Comparison of ENCODE assay signal across 14 cellular contexts in the genomic region with DNA sequence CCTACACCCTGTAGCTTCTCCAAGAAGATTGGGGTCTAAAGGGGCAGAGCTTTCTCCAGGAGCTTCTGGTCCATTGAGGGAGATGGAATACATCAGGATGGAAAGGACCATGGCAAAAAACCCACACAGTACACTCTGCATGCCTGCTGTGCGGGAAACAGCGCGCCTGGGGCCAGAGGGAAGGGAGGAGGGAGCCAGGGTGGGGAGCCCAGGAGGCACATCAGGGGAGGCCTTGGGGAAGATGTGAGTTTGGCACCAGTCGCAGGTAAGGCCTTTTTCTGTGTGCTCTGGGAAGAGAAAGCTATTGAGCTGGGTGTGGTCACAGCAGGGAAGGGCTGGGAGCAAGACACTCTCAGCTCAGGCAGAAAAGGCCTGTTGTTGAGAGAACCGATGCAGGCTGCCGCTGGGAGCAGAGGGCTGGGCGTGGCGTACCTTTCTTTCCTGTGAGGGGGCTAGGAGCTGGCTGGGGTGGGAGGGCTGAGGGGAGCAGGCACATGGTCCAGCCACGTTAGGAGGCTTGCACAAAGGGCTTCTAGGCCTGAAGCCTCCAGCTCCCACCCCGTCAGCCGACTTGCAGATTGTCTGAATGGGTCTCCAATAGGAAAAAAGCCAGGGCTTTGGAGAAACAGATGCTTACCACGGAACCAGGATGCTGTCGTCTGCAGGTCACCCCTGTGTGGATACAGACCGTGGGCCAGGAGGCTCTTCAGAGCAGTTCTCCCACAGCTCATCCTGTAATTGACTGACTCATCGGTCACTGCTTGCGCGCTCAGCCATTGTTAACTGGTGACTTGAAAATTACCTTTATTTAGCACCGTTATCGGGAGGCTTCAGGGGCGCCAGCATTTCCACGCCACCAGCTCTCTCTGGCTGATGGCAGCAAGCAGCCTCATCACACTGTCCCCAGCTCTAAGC.
DNase-seq lines count a peak whose midpoint lies in the region; TF ChIP-seq lines count a peak whose summit lies in the region.
"Had no signal": no experiment of that assay in that cellular context is flagged by ENCODE, and none has a peak within 500 bp of the region (broad histone marks: within the 10 kb centered on the region; RNA-seq: fewer than 3 reads in every experiment).

No MANE protein-coding gene starts in this region.

- no peak overlapping the region for H2AFZ ChIP-seq in osteoblast (ENCODE audit: low read length)

- intact Hi-C loops in uterus (cut with DNase I; ENCODE audit: low total_unique reads) = no loop called here

- H4K20me1 ChIP-seq in osteoblast (ENCODE audit: insufficient read depth, low read length) = peaks cover 2% of the 10 kb centered on the region

- TF ChIP-seq CTCF in HEK293 (tag by site-specific recombination; IDR thresholded peaks at IDR 0.05) (no peak), osteoblast (IDR thresholded peaks at IDR 0.05; ENCODE audit: extremely low read depth, low read depth, low read length) (no peak), uterus (IDR thresholded peaks at IDR 0.05) (no peak)

- H3K4me3 ChIP-seq in HEK293 (ENCODE audit: low read depth, low read length) (no peak overlapping the region), osteoblast (ENCODE audit: insufficient read depth, low read length) (no peak overlapping the region), uterus (no peak overlapping the region)
- H3K4me3 ChIP-seq: ascending aorta, SK-N-MC had no signal

- DNase-seq in NCI-H2227 (lab: John Stamatoyannopoulos, UW; ENCODE audit: unreplicated experiment) (peak; percentile 53), ecto neural progenitor cell (ENCODE audit: low spot score) (peak; percentile 65), osteoblast (ENCODE audit: insufficient read length, low spot score, missing footprints) (peak; percentile 37), uterus (no peak), COLO668 (lab: John Stamatoyannopoulos, UW; ENCODE audit: unreplicated experiment) (no peak), NCI-H1105 treated with DMSO at 0.1 percent for 48 hours (lab: John Stamatoyannopoulos, UW) (no peak)
- DNase-seq: activated naive CD4-positive, alpha-beta T cell treated with anti-CD3 and anti-CD28 coated beads for 36 hours; foreskin fibroblast; naive B cell; NCI-H446 treated with DMSO at 0.1 percent for 48 hours; posterior cingulate gyrus had no signal

- H3K4me2 ChIP-seq in osteoblast (ENCODE audit: insufficient read depth, low read length) = no peak overlapping the region

- POLR2A ChIA-PET in HEK293 (lab: Yijun Ruan, JAX) = interaction anchor here (0.6 kb wide), 1 partner anchor 32 kb away, joined by 3 read pairs; no protein-coding TSS in a partner anchor

- H3K27me3 ChIP-seq in osteoblast (ENCODE audit: insufficient read depth, low read length) = no peaks in the 10 kb centered on the region
- H3K27me3 ChIP-seq in uterus = no peaks in the 10 kb centered on the region
- H3K27me3 ChIP-seq: ascending aorta had no signal

- H3K36me3 ChIP-seq in HEK293 (ENCODE audit: control insufficient read depth in 2 of 2, insufficient read depth in 1 of 2, low read length in 2 of 2) (no peaks in the 10 kb centered on the region), osteoblast (ENCODE audit: insufficient read depth, low read length) (no peaks in the 10 kb centered on the region), uterus (no peaks in the 10 kb centered on the region)
- H3K36me3 ChIP-seq: ascending aorta had no signal

- no peak for TF ChIP-seq POLR2A in uterus (IDR thresholded peaks at IDR 0.05)

- no peaks in the 10 kb centered on the region for H3K4me1 ChIP-seq in HEK293 (ENCODE audit: control insufficient read depth, insufficient read depth, low read length)
- peaks cover 3% of the 10 kb centered on the region for H3K4me1 ChIP-seq in osteoblast (ENCODE audit: insufficient read depth, low read length)
- no peaks in the 10 kb centered on the region for H3K4me1 ChIP-seq in uterus
- H3K4me1 ChIP-seq: ascending aorta had no signal

- H3K27ac ChIP-seq in HEK293 (ENCODE audit: extremely low read depth, low read depth, low read length) (no peak overlapping the region), osteoblast (ENCODE audit: low read depth, low read length) (no peak overlapping the region), uterus (no peak overlapping the region)
- H3K27ac ChIP-seq: ascending aorta, SK-N-MC had no signal

- CTCF ChIA-PET in HEK293 (lab: Yijun Ruan, JAX) = interaction anchor here (0.9 to 1.5 kb wide), 4 partner anchors 14 to 398 kb away, joined by 3 to 5 read pairs (median 4); no protein-coding TSS in a partner anchor

- no peaks in the 10 kb centered on the region for H3K79me2 ChIP-seq in osteoblast (ENCODE audit: insufficient read depth, low read length)

- H3K9me3 ChIP-seq in HEK293 (ENCODE audit: control insufficient read depth, insufficient read depth, low read depth, low read length) = no peaks in the 10 kb centered on the region
- no peaks in the 10 kb centered on the region for H3K9me3 ChIP-seq in osteoblast (ENCODE audit: low read depth, low read length)
- H3K9me3 ChIP-seq in uterus = no peaks in the 10 kb centered on the region
- H3K9me3 ChIP-seq: ascending aorta had no signal

TF ChIP-seq in HEK293, 187 proteins besides CTCF, POLR2A, EP300 and RAD21:
- TF ChIP-seq ZFP69B (tag by site-specific recombination; IDR thresholded peaks at IDR 0.05) = no peak
- TF ChIP-seq ZNF785 (tag by site-specific recombination; IDR thresholded peaks at IDR 0.05) = no peak
- no peak for TF ChIP-seq WT1 (tag by site-specific recombination; IDR thresholded peaks at IDR 0.05)
- TF ChIP-seq SCRT2 (tag by site-specific recombination; IDR thresholded peaks at IDR 0.05) = no peak
- TF ChIP-seq ZIC2 (tag by site-specific recombination; IDR thresholded peaks at IDR 0.05) = peak; percentile 66
- TF ChIP-seq, protein P1, sequence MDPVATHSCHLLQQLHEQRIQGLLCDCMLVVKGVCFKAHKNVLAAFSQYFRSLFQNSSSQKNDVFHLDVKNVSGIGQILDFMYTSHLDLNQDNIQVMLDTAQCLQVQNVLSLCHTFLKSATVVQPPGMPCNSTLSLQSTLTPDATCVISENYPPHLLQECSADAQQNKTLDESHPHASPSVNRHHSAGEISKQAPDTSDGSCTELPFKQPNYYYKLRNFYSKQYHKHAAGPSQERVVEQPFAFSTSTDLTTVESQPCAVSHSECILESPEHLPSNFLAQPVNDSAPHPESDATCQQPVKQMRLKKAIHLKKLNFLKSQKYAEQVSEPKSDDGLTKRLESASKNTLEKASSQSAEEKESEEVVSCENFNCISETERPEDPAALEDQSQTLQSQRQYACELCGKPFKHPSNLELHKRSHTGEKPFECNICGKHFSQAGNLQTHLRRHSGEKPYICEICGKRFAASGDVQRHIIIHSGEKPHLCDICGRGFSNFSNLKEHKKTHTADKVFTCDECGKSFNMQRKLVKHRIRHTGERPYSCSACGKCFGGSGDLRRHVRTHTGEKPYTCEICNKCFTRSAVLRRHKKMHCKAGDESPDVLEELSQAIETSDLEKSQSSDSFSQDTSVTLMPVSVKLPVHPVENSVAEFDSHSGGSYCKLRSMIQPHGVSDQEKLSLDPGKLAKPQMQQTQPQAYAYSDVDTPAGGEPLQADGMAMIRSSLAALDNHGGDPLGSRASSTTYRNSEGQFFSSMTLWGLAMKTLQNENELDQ (tag by site-specific recombination; IDR thresholded peaks at IDR 0.05; ENCODE audit: low read depth) = no peak
- TF ChIP-seq ZNF350 (tag by site-specific recombination; IDR thresholded peaks at IDR 0.05) = no peak
- peak; percentile 40; the same call in 1 of the 2 replicates for TF ChIP-seq ZBTB17 (tag by site-specific recombination; IDR thresholded peaks at IDR 0.05)
- TF ChIP-seq ZNF121 (tag by site-specific recombination; IDR thresholded peaks at IDR 0.05) = no peak
- TF ChIP-seq, protein P2, sequence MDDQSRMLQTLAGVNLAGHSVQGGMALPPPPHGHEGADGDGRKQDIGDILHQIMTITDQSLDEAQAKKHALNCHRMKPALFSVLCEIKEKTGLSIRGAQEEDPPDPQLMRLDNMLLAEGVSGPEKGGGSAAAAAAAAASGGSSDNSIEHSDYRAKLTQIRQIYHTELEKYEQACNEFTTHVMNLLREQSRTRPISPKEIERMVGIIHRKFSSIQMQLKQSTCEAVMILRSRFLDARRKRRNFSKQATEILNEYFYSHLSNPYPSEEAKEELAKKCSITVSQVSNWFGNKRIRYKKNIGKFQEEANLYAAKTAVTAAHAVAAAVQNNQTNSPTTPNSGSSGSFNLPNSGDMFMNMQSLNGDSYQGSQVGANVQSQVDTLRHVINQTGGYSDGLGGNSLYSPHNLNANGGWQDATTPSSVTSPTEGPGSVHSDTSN (CRISPR knock-in tag; IDR thresholded peaks at IDR 0.05) = no peak
TF ChIP-seq in HEK293: peak in this region for 2.

Comparison
In these comparisons a context has a peak if more than half of its experiments do, and no peak if none do; other contexts are left out.
1. DNase-seq: peak in NCI-H2227 (single experiment), ecto neural progenitor cell (single experiment) and osteoblast (single experiment); none in uterus (0 of 2), COLO668 (single experiment) and NCI-H1105 treated with DMSO at 0.1 percent for 48 hours (single experiment).